1 cellular context compared by ENCODE assay signal in genomic region chr12:46492471-46493351, GRCh38.
A peak's percentile ranks its signal among the peaks of the same experiment; 100 is the strongest.
TF ChIP-seq lines count a peak whose summit lies in the region.

No MANE protein-coding gene starts in this region.

TF ChIP-seq in HepG2, 621 proteins besides CTCF, POLR2A, EP300 and RAD21 (continued from another document and continues in another):
- TF ChIP-seq, protein P1, sequence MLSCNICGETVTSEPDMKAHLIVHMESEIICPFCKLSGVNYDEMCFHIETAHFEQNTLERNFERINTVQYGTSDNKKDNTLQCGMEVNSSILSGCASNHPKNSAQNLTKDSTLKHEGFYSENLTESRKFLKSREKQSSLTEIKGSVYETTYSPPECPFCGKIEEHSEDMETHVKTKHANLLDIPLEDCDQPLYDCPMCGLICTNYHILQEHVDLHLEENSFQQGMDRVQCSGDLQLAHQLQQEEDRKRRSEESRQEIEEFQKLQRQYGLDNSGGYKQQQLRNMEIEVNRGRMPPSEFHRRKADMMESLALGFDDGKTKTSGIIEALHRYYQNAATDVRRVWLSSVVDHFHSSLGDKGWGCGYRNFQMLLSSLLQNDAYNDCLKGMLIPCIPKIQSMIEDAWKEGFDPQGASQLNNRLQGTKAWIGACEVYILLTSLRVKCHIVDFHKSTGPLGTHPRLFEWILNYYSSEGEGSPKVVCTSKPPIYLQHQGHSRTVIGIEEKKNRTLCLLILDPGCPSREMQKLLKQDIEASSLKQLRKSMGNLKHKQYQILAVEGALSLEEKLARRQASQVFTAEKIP (CRISPR knock-in tag; IDR thresholded peaks at IDR 0.05; ENCODE audit: borderline replicate concordance) = no peak
- TF ChIP-seq, protein P2, sequence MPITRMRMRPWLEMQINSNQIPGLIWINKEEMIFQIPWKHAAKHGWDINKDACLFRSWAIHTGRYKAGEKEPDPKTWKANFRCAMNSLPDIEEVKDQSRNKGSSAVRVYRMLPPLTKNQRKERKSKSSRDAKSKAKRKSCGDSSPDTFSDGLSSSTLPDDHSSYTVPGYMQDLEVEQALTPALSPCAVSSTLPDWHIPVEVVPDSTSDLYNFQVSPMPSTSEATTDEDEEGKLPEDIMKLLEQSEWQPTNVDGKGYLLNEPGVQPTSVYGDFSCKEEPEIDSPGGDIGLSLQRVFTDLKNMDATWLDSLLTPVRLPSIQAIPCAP (CRISPR knock-in tag; IDR thresholded peaks at IDR 0.05; ENCODE audit: low read depth) = no peak
- TF ChIP-seq SKI (IDR thresholded peaks at IDR 0.05; ENCODE audit: partially characterized antibody) = peak; percentile 94
- no peak for TF ChIP-seq ZNF563 (CRISPR knock-in tag; IDR thresholded peaks at IDR 0.05)
- TF ChIP-seq ZNF121 (CRISPR knock-in tag; IDR thresholded peaks at IDR 0.05) = 0 out of 2 replicates have a peak, but pooled peaks have one; percentile 19
- TF ChIP-seq FOSL2 (CRISPR knock-in tag; IDR thresholded peaks at IDR 0.05) = peak; percentile 96
- no peak for TF ChIP-seq ZNF24 (IDR thresholded peaks at IDR 0.05)
- no peak for TF ChIP-seq FOXM1 (CRISPR knock-in tag; IDR thresholded peaks at IDR 0.05)
- TF ChIP-seq ZBTB21 (CRISPR knock-in tag; IDR thresholded peaks at IDR 0.05) = 0 out of 2 replicates have a peak, but pooled peaks have one; percentile 64
- 0 out of 2 replicates have a peak, but pooled peaks have one; percentile 30 for TF ChIP-seq ZNF510 (CRISPR knock-in tag; IDR thresholded peaks at IDR 0.05; ENCODE audit: low read depth)
- TF ChIP-seq TCF7L2 (IDR thresholded peaks at IDR 0.05; ENCODE audit: low read depth, low read length) = peak; percentile 45
- no peak for TF ChIP-seq PBX3 (CRISPR knock-in tag; IDR thresholded peaks at IDR 0.05; ENCODE audit: borderline replicate concordance)
- TF ChIP-seq RFX3 (CRISPR knock-in tag; IDR thresholded peaks at IDR 0.05) = no peak
- TF ChIP-seq SMAD3 (CRISPR knock-in tag; IDR thresholded peaks at IDR 0.05) = peak; percentile 96
- TF ChIP-seq KDM5A (IDR thresholded peaks at IDR 0.05; ENCODE audit: borderline replicate concordance, low read length) = peak; percentile 39; the same call in 1 of the 2 replicates
- TF ChIP-seq, protein P3, sequence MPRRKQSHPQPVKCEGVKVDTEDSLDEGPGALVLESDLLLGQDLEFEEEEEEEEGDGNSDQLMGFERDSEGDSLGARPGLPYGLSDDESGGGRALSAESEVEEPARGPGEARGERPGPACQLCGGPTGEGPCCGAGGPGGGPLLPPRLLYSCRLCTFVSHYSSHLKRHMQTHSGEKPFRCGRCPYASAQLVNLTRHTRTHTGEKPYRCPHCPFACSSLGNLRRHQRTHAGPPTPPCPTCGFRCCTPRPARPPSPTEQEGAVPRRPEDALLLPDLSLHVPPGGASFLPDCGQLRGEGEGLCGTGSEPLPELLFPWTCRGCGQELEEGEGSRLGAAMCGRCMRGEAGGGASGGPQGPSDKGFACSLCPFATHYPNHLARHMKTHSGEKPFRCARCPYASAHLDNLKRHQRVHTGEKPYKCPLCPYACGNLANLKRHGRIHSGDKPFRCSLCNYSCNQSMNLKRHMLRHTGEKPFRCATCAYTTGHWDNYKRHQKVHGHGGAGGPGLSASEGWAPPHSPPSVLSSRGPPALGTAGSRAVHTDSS (CRISPR knock-in tag; conservative IDR thresholded peaks at IDR 0.05) = no peak
- no peak for TF ChIP-seq MNT (IDR thresholded peaks at IDR 0.05)
- TF ChIP-seq MAFG (CRISPR knock-in tag; IDR thresholded peaks at IDR 0.05) = no peak
- peak; percentile 84; the same call in 1 of the 2 replicates for TF ChIP-seq ZNF749 (CRISPR knock-in tag; IDR thresholded peaks at IDR 0.05; ENCODE audit: borderline replicate concordance)
- no peak for TF ChIP-seq CENPT (CRISPR knock-in tag; IDR thresholded peaks at IDR 0.05; ENCODE audit: low read depth)
- TF ChIP-seq PCBP2 (optimal IDR thresholded peaks at IDR 0.05; ENCODE audit: low read depth, low read length, poor library complexity, severe bottlenecking) = no peak
- TF ChIP-seq, protein P4, sequence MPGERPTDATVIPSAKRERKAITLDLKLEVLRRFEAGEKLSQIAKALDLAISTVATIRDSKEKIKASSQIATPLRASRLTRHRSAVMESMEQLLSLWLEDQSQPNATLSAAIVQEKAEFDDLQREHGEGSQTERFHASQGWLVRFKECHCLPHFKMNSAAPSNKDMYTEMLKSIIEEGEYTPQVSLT (CRISPR knock-in tag; IDR thresholded peaks at IDR 0.05; ENCODE audit: borderline replicate concordance, low read depth) = no peak
- no peak for TF ChIP-seq ZFP41 (CRISPR knock-in tag; IDR thresholded peaks at IDR 0.05; ENCODE audit: borderline replicate concordance)
- peak; percentile 78 for TF ChIP-seq TGIF2 (CRISPR knock-in tag; IDR thresholded peaks at IDR 0.05)
- TF ChIP-seq PREB (CRISPR knock-in tag; IDR thresholded peaks at IDR 0.05) = no peak
- peak; percentile 89 for TF ChIP-seq LCORL (IDR thresholded peaks at IDR 0.05)
- peak; percentile 91 for TF ChIP-seq LCORL (CRISPR knock-in tag; IDR thresholded peaks at IDR 0.05)
- no peak for TF ChIP-seq RBM39 (IDR thresholded peaks at IDR 0.05; ENCODE audit: low read depth, low read length, poor library complexity, severe bottlenecking)
- TF ChIP-seq KDM3A (CRISPR knock-in tag; IDR thresholded peaks at IDR 0.05; ENCODE audit: low read depth) = no peak
- no peak for TF ChIP-seq NFRKB (IDR thresholded peaks at IDR 0.05)
- TF ChIP-seq NR2C2 (CRISPR knock-in tag; IDR thresholded peaks at IDR 0.05; ENCODE audit: borderline replicate concordance) = peak; percentile 79
- TF ChIP-seq ZBTB26 (CRISPR knock-in tag; IDR thresholded peaks at IDR 0.05; ENCODE audit: borderline replicate concordance) = peak; percentile 31; the same call in 1 of the 2 replicates
- no peak for TF ChIP-seq CHD2 (IDR thresholded peaks at IDR 0.05; ENCODE audit: low read depth, low read length)
- TF ChIP-seq ZNF296 (CRISPR knock-in tag; conservative IDR thresholded peaks at IDR 0.05) = no peak
- no peak for TF ChIP-seq ZNF709 (CRISPR knock-in tag; IDR thresholded peaks at IDR 0.05)
- peak; percentile 83 for TF ChIP-seq ONECUT2 (CRISPR knock-in tag; IDR thresholded peaks at IDR 0.05)
- TF ChIP-seq PTBP1 (IDR thresholded peaks at IDR 0.05; ENCODE audit: low read depth, low read length, poor library complexity, severe bottlenecking) = no peak
- TF ChIP-seq RBM22 (optimal IDR thresholded peaks at IDR 0.05; ENCODE audit: low read length) = no peak
- TF ChIP-seq ZNF343 (CRISPR knock-in tag; IDR thresholded peaks at IDR 0.05) = no peak
- no peak for TF ChIP-seq ZBTB1 (CRISPR knock-in tag; IDR thresholded peaks at IDR 0.05; ENCODE audit: borderline replicate concordance)
- TF ChIP-seq ATAD3A (CRISPR knock-in tag; IDR thresholded peaks at IDR 0.05) = no peak
- peak; percentile 90 for TF ChIP-seq SOX13 (IDR thresholded peaks at IDR 0.05)
- peak in 1 of 2 experiments; percentile 97; a peak in 2 of 4 replicates for TF ChIP-seq SOX13 (CRISPR knock-in tag; conservative IDR thresholded peaks at IDR 0.05 in 1 of 2, IDR thresholded peaks at IDR 0.05 in 1 of 2)
- TF ChIP-seq MZF1 (CRISPR knock-in tag; IDR thresholded peaks at IDR 0.05; ENCODE audit: borderline replicate concordance) = no peak
- no peak for TF ChIP-seq DMTF1 (CRISPR knock-in tag; IDR thresholded peaks at IDR 0.05)
- TF ChIP-seq ATF7-NPFF (CRISPR knock-in tag; IDR thresholded peaks at IDR 0.05; ENCODE audit: low read depth) = no peak
